In genomic region chr12:29103539-29103974, GRCh38 we compare ENCODE assay signal across 8 cellular contexts. TPM values are rescaled to one million over a fixed set of nuclear protein-coding genes. Genes with fewer than 3 reads are reported as not detected.
DNase-seq lines count a peak whose midpoint lies in the region; ATAC-seq, FAIRE-seq and TF ChIP-seq lines count a peak whose summit lies in the region.

No MANE protein-coding gene starts in this region.

- ATAC-seq in right lobe of liver (peak; percentile 20 to 62 (median 46)), HepG2 (no peak), HG03342 (IDR thresholded peaks at IDR 0.05; ENCODE audit: unreplicated experiment) (peak; percentile 98), naive B cell (ENCODE audit: low read depth in 2 of 2) (peak; percentile 80 to 90)

- no peak overlapping the region for H2BK5ac ChIP-seq in H9 (ENCODE audit: insufficient read length, low read length)

- H4K91ac ChIP-seq in H9 (ENCODE audit: insufficient read length, low read depth, low read length) = no peak overlapping the region

- no peak overlapping the region for H3T11ph ChIP-seq in H9 (ENCODE audit: low read length)

- DNase-seq in right lobe of liver (no peak), HepG2 (ENCODE audit: low spot score) (no peak), naive B cell (peak; percentile 18), T1000 (lab: John Stamatoyannopoulos, UW) (no peak), head of caudate nucleus (no peak), H9 (no peak)
- peak; percentile 30 to 33 for DNase-seq in activated CD4-positive, alpha-beta T cell treated with anti-CD3 and anti-CD28 coated beads for 4 hours

- H2BK15ac ChIP-seq in H9 (ENCODE audit: low read depth, low read length) = no peak overlapping the region

- intact Hi-C loops in right lobe of liver (cut with DNase I) = no loop called here
- intact Hi-C loops in HepG2 (cut with micrococcal nuclease; ENCODE audit: unreplicated experiment) = no loop called here
- intact Hi-C loops in head of caudate nucleus (cut with DNase I) = no loop called here

- 59% methylated on average over 5 of the region's 5 CpGs for WGBS in right lobe of liver (ENCODE audit: insufficient coverage, low coverage, low lambda C conversion rate, missing lambda C conversion rate)
- WGBS in HepG2 (ENCODE audit: low lambda C conversion rate) = 35% methylated on average over 5 of the region's 5 CpGs
- WGBS in H9 (ENCODE audit: extremely low coverage, insufficient read length, low lambda C conversion rate) = no CpG with 5 or more reads among the region's 5 CpGs

- BruUV-seq in HepG2 (replicated peaks; lab: Mats Ljungman, UMichigan) = no TSS peak

- H3K27me3 ChIP-seq in right lobe of liver (no peaks in the 10 kb centered on the region), HepG2 (ENCODE audit: control insufficient read depth in 1 of 2, insufficient read depth in 2 of 2, low read length in 2 of 2) (no peaks in the 10 kb centered on the region), H9 (ENCODE audit: insufficient read depth, low read length) (no peaks in the 10 kb centered on the region)

- no peaks in the 10 kb centered on the region for H3K79me1 ChIP-seq in H9 (ENCODE audit: insufficient read depth, low read depth, low read length, poor library complexity, severe bottlenecking)

- H3K9me3 ChIP-seq in right lobe of liver = no peaks in the 10 kb centered on the region
- no peaks in the 10 kb centered on the region for H3K9me3 ChIP-seq in HepG2 (ENCODE audit: low read length)
- no peaks in the 10 kb centered on the region for H3K9me3 ChIP-seq in H9 (ENCODE audit: control insufficient read depth, low read depth, low read length)

- no peaks in the 10 kb centered on the region for H3K23me2 ChIP-seq in H9 (ENCODE audit: insufficient read length, low read depth, low read length, poor library complexity, severe bottlenecking)

- no peaks in the 10 kb centered on the region for H3K36me3 ChIP-seq in right lobe of liver
- H3K36me3 ChIP-seq in HepG2 (replicated peaks in 1 of 2; ENCODE audit: control insufficient read depth in 1 of 2, insufficient read depth in 2 of 2, low read length in 2 of 2) = no peaks in the 10 kb centered on the region

- no peak overlapping the region for H3K14ac ChIP-seq in H9 (ENCODE audit: insufficient read depth, low read length)

- H3K4me3 Mint-ChIP-seq in naive B cell = peak overlapping the region; percentile 44 to 84 (median 62)
- no peak overlapping the region for H3K4me3 Mint-ChIP-seq in H9

- peak overlapping the region; percentile 0 to 73 (median 11) for H3K27ac Mint-ChIP-seq in naive B cell
- no peak overlapping the region for H3K27ac Mint-ChIP-seq in H9

- no peak for FAIRE-seq in HepG2 (lab: Jason Lieb, UNC)

- no peak overlapping the region for H3K18ac ChIP-seq in H9 (ENCODE audit: insufficient read length, low read depth, low read length)

- H3K9ac ChIP-seq in HepG2 (ENCODE audit: insufficient read depth, low read depth, low read length) (no peak overlapping the region), H9 (ENCODE audit: extremely low read depth, insufficient read length, low read length) (no peak overlapping the region)

- H3K4me2 ChIP-seq in HepG2 (ENCODE audit: low read depth, low read length) = no peak overlapping the region
- no peak overlapping the region for H3K4me2 ChIP-seq in H9 (ENCODE audit: insufficient read depth, insufficient read length, low read length)

- no peak overlapping the region for H2AK5ac ChIP-seq in H9 (ENCODE audit: insufficient read length, low read length)

- H3K4me1 Mint-ChIP-seq in naive B cell (peaks cover 10 to 24% (median 22%) of the 10 kb centered on the region in 3 donors), H9 (no peaks in the 10 kb centered on the region)

- peaks cover 0 to 7% (median 5%) of the 10 kb centered on the region in 7 donors for H3K9me3 Mint-ChIP-seq in naive B cell
- peaks cover 5 to 7% of the 10 kb centered on the region in 2 experiments; a peak in 3 of 5 replicates for H3K9me3 Mint-ChIP-seq in H9

- H4K5ac ChIP-seq in H9 (ENCODE audit: insufficient read length, low read depth, low read length) = no peak overlapping the region

- H2BK12ac ChIP-seq in H9 (ENCODE audit: insufficient read length, low read depth, low read length) = no peak overlapping the region

- H4K20me1 ChIP-seq in HepG2 (ENCODE audit: insufficient read depth, low read length) = no peaks in the 10 kb centered on the region
- H4K20me1 ChIP-seq in H9 (ENCODE audit: control insufficient read depth, insufficient read depth, insufficient read length) = no peaks in the 10 kb centered on the region

- H3K27ac ChIP-seq in right lobe of liver (no peak overlapping the region), HepG2 (ENCODE audit: extremely low read length, insufficient read depth, low read length) (no peak overlapping the region), H9 (ENCODE audit: insufficient read length, low read depth, low read length) (no peak overlapping the region)

- in situ Hi-C loops in HepG2 (cut with HindIII; ENCODE audit: extremely low pct_ligation_motif_present, low pct_unique_long_range_greater_than_20kb) = no loop called here

- no peak overlapping the region for H3K56ac ChIP-seq in H9 (ENCODE audit: insufficient read length, low read depth, low read length)

- no peak overlapping the region for H4K8ac ChIP-seq in H9 (replicated peaks; ENCODE audit: insufficient read length, low read depth, low read length)

- H3K4ac ChIP-seq in H9 (ENCODE audit: low read depth, low read length) = no peak overlapping the region

- no peak overlapping the region for H2BK120ac ChIP-seq in H9 (ENCODE audit: low read depth, low read length, poor library complexity, severe bottlenecking)

- no peak overlapping the region for H2BK20ac ChIP-seq in H9 (ENCODE audit: low read depth, low read length, poor library complexity, severe bottlenecking)

- H2AFZ ChIP-seq in HepG2 (ENCODE audit: low read length) (no peak overlapping the region), H9 (ENCODE audit: low read length) (no peak overlapping the region)

- H3K79me2 ChIP-seq in HepG2 (ENCODE audit: insufficient read depth, low read length) (no peaks in the 10 kb centered on the region), H9 (ENCODE audit: insufficient read depth, low read length) (no peaks in the 10 kb centered on the region)

- TF ChIP-seq EP300 in HepG2 (IDR thresholded peaks at IDR 0.05; ENCODE audit: low read depth in 2 of 2, low read length in 2 of 2) = no peak
- TF ChIP-seq EP300 in HepG2 (CRISPR knock-in tag; IDR thresholded peaks at IDR 0.05; ENCODE audit: borderline replicate concordance) = no peak

- TF ChIP-seq POLR2A in right lobe of liver (IDR thresholded peaks at IDR 0.05) (no peak), HepG2 (IDR thresholded peaks at IDR 0.05; ENCODE audit: insufficient read depth in 1 of 2, low read depth in 2 of 2, low read length in 2 of 2) (no peak)

- CTCF ChIA-PET in HepG2 (lab: Yijun Ruan, JAX; ENCODE audit: low intra/inter-chr PET ratio, low total read pairs) = no interaction called here

- H3K36me3 Mint-ChIP-seq in naive B cell (peaks cover 0 to 9% of the 10 kb centered on the region in 2 donors), H9 (ENCODE audit: insufficient read depth in 1 of 3, low read depth in 3 of 3) (peaks cover 4 to 6% (median 4%) of the 10 kb centered on the region in 3 experiments; a peak in 5 of 7 replicates)

- TF ChIP-seq CTCF in right lobe of liver (IDR thresholded peaks at IDR 0.05) = no peak
- no peak for TF ChIP-seq CTCF in HepG2 (CRISPR knock-in tag; IDR thresholded peaks at IDR 0.05)
- no peak for TF ChIP-seq CTCF in H9 (conservative IDR thresholded peaks at IDR 0.05)

- H3K4me3 ChIP-seq in right lobe of liver (no peak overlapping the region), HepG2 (replicated peaks in 1 of 3; ENCODE audit: insufficient read depth in 1 of 3, low read depth in 2 of 3, low read length in 3 of 3) (no peak overlapping the region)

- POLR2A ChIA-PET in HepG2 (lab: Yijun Ruan, JAX) = no interaction called here

- H3K4me1 ChIP-seq in right lobe of liver (no peaks in the 10 kb centered on the region), HepG2 (ENCODE audit: insufficient read depth, low read length) (no peaks in the 10 kb centered on the region), H9 (ENCODE audit: insufficient read depth, low read length) (no peaks in the 10 kb centered on the region)

- no peak overlapping the region for H3K23ac ChIP-seq in H9 (ENCODE audit: insufficient read length, low read depth, low read length)

- TF ChIP-seq RAD21 in HepG2 (CRISPR knock-in tag; IDR thresholded peaks at IDR 0.05) = no peak

- no peaks in the 10 kb centered on the region for H3K27me3 Mint-ChIP-seq in naive B cell
- no peaks in the 10 kb centered on the region; the same call in 1 of the 2 replicates for H3K27me3 Mint-ChIP-seq in H9 (ENCODE audit: low read depth)

TF ChIP-seq in HepG2, 621 proteins besides CTCF, POLR2A, EP300 and RAD21 (continues in another document):
- TF ChIP-seq ZNF337 (CRISPR knock-in tag; IDR thresholded peaks at IDR 0.05; ENCODE audit: borderline replicate concordance, low read depth) (no peak), SKI (IDR thresholded peaks at IDR 0.05; ENCODE audit: partially characterized antibody) (no peak)

RNA-seq across cellular contexts. Expression of gene FAR2, which starts 45.5 kb away (rescaled TPM):
- total RNA-seq in right lobe of liver (1 to 10 TPM in 5 of 6 experiments, under 1 TPM in 1; 0.87 to 3.4 (median 1.9) TPM), HepG2 (2016; rRNA removed; fragmentation: Illumina TruSeq; extraction: Trizol) (not detected in 2 replicates), H9 (2021) (17.9 and 22.1 TPM in 2 replicates)
- total RNA-seq in HepG2 (2016; cell fraction: cytosol; rRNA removed; fragmentation: Illumina TruSeq; extraction: Trizol; ENCODE audit: low read depth) = not detected in 2 replicates
- not detected in 2 replicates for total RNA-seq in HepG2 (2016; cell fraction: insoluble cytoplasmic fraction; rRNA removed; fragmentation: Illumina TruSeq; extraction: Trizol)
- not detected in 2 replicates for total RNA-seq in HepG2 (2016; cell fraction: membrane; rRNA removed; fragmentation: Illumina TruSeq; extraction: Trizol)
- not detected in 2 replicates for total RNA-seq in HepG2 (2016; cell fraction: nucleus; rRNA removed; fragmentation: Illumina TruSeq; extraction: Trizol)
- polyA plus RNA-seq in HepG2 (2011; rRNA removed) (not detected in 2 replicates), naive B cell (ENCODE audit: low read depth in 6 of 6) (1 to 10 TPM in 1 of 6 donors, under 1 TPM in 3, not detected in 2; 0.23 to 1.0 (median 0.81) TPM)
- not detected in 2 replicates for polyA plus RNA-seq in HepG2 (2011; cell fraction: cytosol; rRNA removed)
- polyA plus RNA-seq in HepG2 (2011; cell fraction: nucleus; rRNA removed) = not detected in 2 replicates
- 0.09 and 0.46 TPM in 2 replicates for polyA plus RNA-seq in HepG2 (2012)
- not detected in 2 replicates for polyA plus RNA-seq in HepG2 (2016; cell fraction: cytosol; fragmentation: Illumina TruSeq; extraction: Trizol; ENCODE audit: low read depth)
- polyA plus RNA-seq in HepG2 (2016; cell fraction: insoluble cytoplasmic fraction; fragmentation: Illumina TruSeq; extraction: Trizol; ENCODE audit: low read depth) = not detected in 2 replicates
- not detected in 2 replicates for polyA plus RNA-seq in HepG2 (2016; cell fraction: membrane; fragmentation: Illumina TruSeq; extraction: Trizol; ENCODE audit: low read depth)
- polyA plus RNA-seq in HepG2 (2016; cell fraction: nucleus; fragmentation: Illumina TruSeq; extraction: Trizol; ENCODE audit: insufficient read depth, low read depth) = not detected in 2 replicates
- polyA minus RNA-seq in HepG2 (2011; rRNA and poly(A)+ RNA removed; ENCODE audit: low replicate concordance) = not detected in 2 replicates
- not detected in 2 replicates for polyA minus RNA-seq in HepG2 (2011; cell fraction: cytosol; rRNA and poly(A)+ RNA removed)
- polyA minus RNA-seq in HepG2 (2011; cell fraction: nucleus; rRNA and poly(A)+ RNA removed) = 0.13 TPM in 1 of 2 replicates, not detected in the other

Comparison
In these comparisons a context has a peak if more than half of its experiments do, and no peak if none do; other contexts are left out.
1. DNase-seq: peak in activated CD4-positive, alpha-beta T cell treated with anti-CD3 and anti-CD28 coated beads for 4 hours (2 of 2) and naive B cell (single experiment); none in right lobe of liver (0 of 3), HepG2 (single experiment), T1000 (single experiment), head of caudate nucleus (0 of 42) and H9 (single experiment).
2. H3K27ac Mint-ChIP-seq: peak in naive B cell (6 of 6); none in H9 (0 of 3).
3. H3K4me3 Mint-ChIP-seq: peak in naive B cell (8 of 8); none in H9 (0 of 2).